ENCODE assay signal across 32 cellular contexts in the genomic region with DNA sequence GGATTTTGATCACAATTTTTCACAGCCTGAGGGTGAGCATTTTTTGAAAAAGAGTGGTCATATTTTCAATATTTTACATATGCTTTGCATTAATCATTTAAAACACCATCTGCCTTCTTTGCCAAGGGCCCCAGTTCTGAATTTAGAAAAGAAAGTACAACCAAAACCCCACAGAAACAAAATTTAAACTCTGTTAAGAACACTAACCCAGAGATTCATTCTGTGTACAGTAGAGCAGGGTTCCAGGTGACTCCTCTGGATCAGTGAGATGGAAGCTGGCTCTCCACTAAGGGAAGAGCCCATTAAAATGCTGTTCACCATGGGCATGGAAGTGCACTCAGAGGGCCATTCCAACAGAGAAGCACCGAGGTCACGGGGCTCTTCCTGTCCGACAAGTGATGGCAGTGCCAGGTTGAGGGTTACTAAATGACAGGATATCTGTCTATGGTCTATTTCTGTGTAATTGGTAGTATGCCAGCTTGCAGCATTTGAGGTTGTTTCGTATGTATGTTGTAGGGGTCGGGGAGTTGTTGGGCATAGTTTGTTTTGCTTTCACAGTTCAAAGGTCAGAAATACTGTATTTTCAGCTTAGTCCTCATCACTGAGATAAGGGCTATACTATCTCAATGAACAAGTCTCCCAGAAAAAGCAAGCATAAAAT.
"Had no signal": no experiment of that assay in that cellular context is flagged by ENCODE, and none has a peak within 500 bp of the region (broad histone marks: within the 10 kb centered on the region; RNA-seq: fewer than 3 reads in every experiment).

No MANE protein-coding gene starts in this region.

- FAIRE-seq: kidney, pancreas had no signal

- H3K4me1 Mint-ChIP-seq: immature natural killer cell; mesothelial cell of epicardium; naive thymus-derived CD4-positive, alpha-beta T cell; stimulated activated effector memory CD8-positive, alpha-beta T cell treated with anti-CD3 and anti-CD28 coated beads, Interleukin-12 subunit alpha, Interleukin-12 subunit beta, amount 100 ng/mL, for 72 hours; stimulated activated naive CD8-positive, alpha-beta T cell treated with anti-CD3 and anti-CD28 coated beads, Interleukin-15, amount 100 ng/mL, for 72 hours had no signal

- ATAC-seq: activated CD4-positive, CD25-positive, alpha-beta regulatory T cell treated with anti-CD3 and anti-CD28 coated beads, Interleukin-2, amount 50 U/mL, for 24 hours; foreskin keratinocyte; heart left ventricle; left colon; naive thymus-derived CD4-positive, alpha-beta T cell; pancreas; sciatic nerve; stimulated activated effector memory CD8-positive, alpha-beta T cell treated with anti-CD3 and anti-CD28 coated beads, Interleukin-12 subunit alpha, Interleukin-12 subunit beta, amount 100 ng/mL, for 72 hours; stimulated activated naive CD8-positive, alpha-beta T cell treated with anti-CD3 and anti-CD28 coated beads, Interleukin-15, amount 100 ng/mL, for 72 hours had no signal

- H3K4me3 Mint-ChIP-seq: immature natural killer cell; mesothelial cell of epicardium; naive thymus-derived CD4-positive, alpha-beta T cell; stimulated activated effector memory CD8-positive, alpha-beta T cell treated with anti-CD3 and anti-CD28 coated beads, Interleukin-12 subunit alpha, Interleukin-12 subunit beta, amount 100 ng/mL, for 72 hours; stimulated activated naive CD8-positive, alpha-beta T cell treated with anti-CD3 and anti-CD28 coated beads, Interleukin-15, amount 100 ng/mL, for 72 hours; type B pancreatic cell had no signal

- H3K27ac ChIP-seq: esophagus muscularis mucosa, foreskin keratinocyte, heart left ventricle, pancreas, prostate gland, skin epidermis, vagina, WERI-Rb-1 had no signal

- H3K27me3 Mint-ChIP-seq: stimulated activated naive CD8-positive, alpha-beta T cell treated with anti-CD3 and anti-CD28 coated beads, Interleukin-15, amount 100 ng/mL, for 72 hours had no signal

- H3K4me1 ChIP-seq: esophagus muscularis mucosa, foreskin keratinocyte, heart left ventricle, pancreas, prostate gland, vagina had no signal

- DNase-seq: activated CD4-positive, alpha-beta T cell treated with anti-CD3 and anti-CD28 coated beads for 48 hours; activated CD4-positive, alpha-beta T cell treated with anti-CD3 and anti-CD28 coated beads, Interleukin-2, amount 50 U/mL, for 48 hours; activated CD8-positive, alpha-beta memory T cell treated with anti-CD3 and anti-CD28 coated beads for 24 hours; activated effector memory CD4-positive, alpha-beta T cell treated with Interleukin-2 at 50 U/mL for 16 hours; activated naive CD4-positive, alpha-beta T cell treated with Interleukin-2 at 50 U/mL for 16 hours; amniotic stem cell; caudate nucleus; foreskin keratinocyte; heart left ventricle; hypothalamus; immature natural killer cell; kidney; left colon; mammary epithelial cell; naive thymus-derived CD4-positive, alpha-beta T cell; nucleus accumbens; pancreas; retina; stimulated activated CD4-positive, alpha-beta T cell treated with anti-CD3 and anti-CD28 coated beads, Interleukin-4, amount 100 ng/mL, for 24 hours; stimulated activated naive CD8-positive, alpha-beta T cell treated with anti-CD3 and anti-CD28 coated beads, Interleukin-15, amount 100 ng/mL, for 72 hours; substantia nigra; T1000; WERI-Rb-1 had no signal

- H3K36me3 Mint-ChIP-seq: immature natural killer cell; mesothelial cell of epicardium; naive thymus-derived CD4-positive, alpha-beta T cell; stimulated activated effector memory CD8-positive, alpha-beta T cell treated with anti-CD3 and anti-CD28 coated beads, Interleukin-12 subunit alpha, Interleukin-12 subunit beta, amount 100 ng/mL, for 72 hours; type B pancreatic cell had no signal

- H3K27ac Mint-ChIP-seq: immature natural killer cell; mesothelial cell of epicardium; naive thymus-derived CD4-positive, alpha-beta T cell; stimulated activated effector memory CD8-positive, alpha-beta T cell treated with anti-CD3 and anti-CD28 coated beads, Interleukin-12 subunit alpha, Interleukin-12 subunit beta, amount 100 ng/mL, for 72 hours; stimulated activated naive CD8-positive, alpha-beta T cell treated with anti-CD3 and anti-CD28 coated beads, Interleukin-15, amount 100 ng/mL, for 72 hours; type B pancreatic cell had no signal

- H3K9me3 Mint-ChIP-seq: mesothelial cell of epicardium, type B pancreatic cell had no signal

- H3K36me3 ChIP-seq: esophagus muscularis mucosa, heart left ventricle, pancreas, prostate gland, vagina, WERI-Rb-1 had no signal

- H3K4me3 ChIP-seq: esophagus muscularis mucosa, heart left ventricle, pancreas, prostate gland, skin epidermis, vagina had no signal

- H3K27me3 ChIP-seq: esophagus muscularis mucosa, heart left ventricle, pancreas, vagina had no signal

- H3K9me3 ChIP-seq: esophagus muscularis mucosa, heart left ventricle, pancreas, prostate gland, vagina had no signal
